12 cellular contexts compared by ENCODE assay signal in the genomic region with DNA sequence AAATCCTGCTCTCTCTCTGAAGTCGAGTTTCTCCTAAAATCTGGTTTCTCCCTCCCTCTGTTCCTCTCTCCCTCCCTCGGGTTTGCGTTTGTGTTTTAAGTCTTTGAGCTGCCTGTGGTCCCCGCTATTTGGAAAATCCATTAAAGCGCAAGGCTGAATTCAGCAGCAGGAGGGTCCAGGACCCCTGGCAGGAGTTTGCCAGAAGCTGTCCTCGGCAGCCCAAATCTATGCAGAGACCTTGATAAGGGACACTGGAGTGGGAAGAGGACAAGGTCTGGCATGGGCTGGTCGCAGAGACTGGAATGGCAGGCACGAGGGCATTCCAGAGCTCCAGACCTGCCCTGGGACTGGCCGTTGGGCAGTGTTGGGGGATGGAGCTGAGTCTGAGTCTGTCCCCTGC. TPM values are rescaled to one million over a fixed set of nuclear protein-coding genes. Genes with fewer than 3 reads are reported as not detected.
DNase-seq lines count a peak whose midpoint lies in the region; ATAC-seq lines count a peak whose summit lies in the region.
"Had no signal": no experiment of that assay in that cellular context is flagged by ENCODE, and none has a peak within 500 bp of the region (broad histone marks: within the 10 kb centered on the region; RNA-seq: fewer than 3 reads in every experiment).

No MANE protein-coding gene starts in this region.

- H3K36me3 Mint-ChIP-seq in T-helper 2 cell treated with Interferon-gamma antibody and Interleukin-4, amounts not matched to agents 5 μg/mL and 100 μg/mL, for 36 hours (ENCODE audit: low read depth), result no peaks in the 10 kb centered on the region
- no peaks in the 10 kb centered on the region for H3K36me3 Mint-ChIP-seq in activated naive CD8-positive, alpha-beta T cell treated with anti-CD3 and anti-CD28 coated beads for 36 hours

- no peaks in the 10 kb centered on the region for H3K36me3 ChIP-seq in iPS DF 6.9 (ENCODE audit: control insufficient read depth, insufficient read depth, low read length)
- H3K36me3 ChIP-seq in skeletal muscle tissue (ENCODE audit: control insufficient read depth in 3 of 3, insufficient read depth in 3 of 3, low read length in 3 of 3), result no peaks in the 10 kb centered on the region

- H3K27ac Mint-ChIP-seq in T-helper 2 cell treated with Interferon-gamma antibody and Interleukin-4, amounts not matched to agents 5 μg/mL and 100 μg/mL, for 36 hours, result no peak overlapping the region
- H3K27ac Mint-ChIP-seq in activated naive CD8-positive, alpha-beta T cell treated with anti-CD3 and anti-CD28 coated beads for 36 hours, result no peak overlapping the region

- H3K4me3 Mint-ChIP-seq in T-helper 2 cell treated with Interferon-gamma antibody and Interleukin-4, amounts not matched to agents 5 μg/mL and 100 μg/mL, for 36 hours, result peak overlapping the region; percentile 64
- peak overlapping the region; percentile 35 for H3K4me3 Mint-ChIP-seq in activated naive CD8-positive, alpha-beta T cell treated with anti-CD3 and anti-CD28 coated beads for 36 hours

- H3K27me3 ChIP-seq in iPS DF 6.9 (ENCODE audit: control insufficient read depth, insufficient read depth, low read length), result peaks cover 6% of the 10 kb centered on the region; the same call in 1 of the 2 replicates
- H3K27me3 ChIP-seq in skeletal muscle tissue (ENCODE audit: control insufficient read depth in 3 of 3, insufficient read depth in 3 of 3, low read length in 3 of 3), result peaks cover 0 to 10% (median 8%) of the 10 kb centered on the region in 3 donors

- no peak for ATAC-seq in GM21786 (IDR thresholded peaks at IDR 0.05; ENCODE audit: unreplicated experiment)
- ATAC-seq in GM21381 (IDR thresholded peaks at IDR 0.05; ENCODE audit: unreplicated experiment), result no peak

- no peaks in the 10 kb centered on the region for H3K9me3 ChIP-seq in iPS DF 6.9 (ENCODE audit: control insufficient read depth, insufficient read depth, low read length)
- no peaks in the 10 kb centered on the region for H3K9me3 ChIP-seq in skeletal muscle tissue (ENCODE audit: control insufficient read depth in 3 of 3, low read length in 3 of 3)

- H3K27me3 Mint-ChIP-seq in T-helper 2 cell treated with Interferon-gamma antibody and Interleukin-4, amounts not matched to agents 5 μg/mL and 100 μg/mL, for 36 hours (ENCODE audit: low read depth), result peaks cover 30% of the 10 kb centered on the region
- H3K27me3 Mint-ChIP-seq in activated naive CD8-positive, alpha-beta T cell treated with anti-CD3 and anti-CD28 coated beads for 36 hours, result peaks cover 27% of the 10 kb centered on the region

- WGBS in iPS DF 6.9 (ENCODE audit: insufficient coverage, insufficient read length), result no CpG with 5 or more reads among the region's 9 CpGs

- peak overlapping the region in 2 of 3 donors; percentile 32 to 64 for H3K9ac ChIP-seq in skeletal muscle tissue (ENCODE audit: low read depth in 1 of 3, low read length in 3 of 3)

- no peaks in the 10 kb centered on the region for H3K9me3 Mint-ChIP-seq in T-helper 2 cell treated with Interferon-gamma antibody and Interleukin-4, amounts not matched to agents 5 μg/mL and 100 μg/mL, for 36 hours
- H3K9me3 Mint-ChIP-seq in activated naive CD8-positive, alpha-beta T cell treated with anti-CD3 and anti-CD28 coated beads for 36 hours, result no peaks in the 10 kb centered on the region

- peak overlapping the region; percentile 29; the same call in 1 of the 2 replicates for H3K4me3 ChIP-seq in iPS DF 6.9 (ENCODE audit: low read length)
- peak overlapping the region; percentile 49 to 72 (median 59) for H3K4me3 ChIP-seq in skeletal muscle tissue (ENCODE audit: low read length in 3 of 3)

- H3K4me1 ChIP-seq in iPS DF 6.9 (ENCODE audit: control insufficient read depth, insufficient read depth, low read length), result 0 out of 2 replicates have a peak, but pooled peaks cover 1% of the 10 kb centered on the region
- H3K4me1 ChIP-seq in skeletal muscle tissue (ENCODE audit: control insufficient read depth in 3 of 3, insufficient read depth in 3 of 3, low read length in 3 of 3), result peaks cover 10 to 19% (median 12%) of the 10 kb centered on the region in 3 donors

- peaks cover 3% of the 10 kb centered on the region for H3K4me1 Mint-ChIP-seq in T-helper 2 cell treated with Interferon-gamma antibody and Interleukin-4, amounts not matched to agents 5 μg/mL and 100 μg/mL, for 36 hours (ENCODE audit: low read depth)
- peaks cover 8% of the 10 kb centered on the region for H3K4me1 Mint-ChIP-seq in activated naive CD8-positive, alpha-beta T cell treated with anti-CD3 and anti-CD28 coated beads for 36 hours

- no peak overlapping the region for H3K27ac ChIP-seq in iPS DF 6.9 (ENCODE audit: low read length)
- no peak overlapping the region for H3K27ac ChIP-seq in skeletal muscle tissue (ENCODE audit: low read depth, low read length)

- no peak for DNase-seq in T-helper 2 cell treated with Interferon-gamma antibody and Interleukin-4, amounts not matched to agents 5 μg/mL and 100 μg/mL, for 36 hours (ENCODE audit: low spot score)
- no peak for DNase-seq in T-helper 2 cell
- DNase-seq in activated naive CD8-positive, alpha-beta T cell treated with anti-CD3 and anti-CD28 coated beads for 36 hours, result no peak
- DNase-seq in iPS DF 6.9 (ENCODE audit: low read depth, low spot score), result no peak
- DNase-seq in stimulated activated CD4-positive, alpha-beta T cell treated with anti-CD3 and anti-CD28 coated beads, Interleukin-1b, Interleukin-23, amount 100 ng/mL, for 48 hours, result no peak
- DNase-seq: amniotic stem cell; HCEC 1CT; NCI-H1417; stimulated activated CD4-positive, alpha-beta T cell treated with anti-CD3 and anti-CD28 coated beads, Interleukin-15, amount 100 ng/mL, for 24 hours had no signal

RNA-seq across cellular contexts. Expression of gene PDZD2, which starts 1.1 kb away (rescaled TPM):
- total RNA-seq in activated naive CD8-positive, alpha-beta T cell treated with anti-CD3 and anti-CD28 coated beads for 36 hours, result under 1 TPM in 1 of 2 experiments, not detected in 1; 0.42 TPM
- 2.6 TPM for total RNA-seq in skeletal muscle tissue
